Comparison of ENCODE assay signal across 9 cellular contexts in the genomic region with DNA sequence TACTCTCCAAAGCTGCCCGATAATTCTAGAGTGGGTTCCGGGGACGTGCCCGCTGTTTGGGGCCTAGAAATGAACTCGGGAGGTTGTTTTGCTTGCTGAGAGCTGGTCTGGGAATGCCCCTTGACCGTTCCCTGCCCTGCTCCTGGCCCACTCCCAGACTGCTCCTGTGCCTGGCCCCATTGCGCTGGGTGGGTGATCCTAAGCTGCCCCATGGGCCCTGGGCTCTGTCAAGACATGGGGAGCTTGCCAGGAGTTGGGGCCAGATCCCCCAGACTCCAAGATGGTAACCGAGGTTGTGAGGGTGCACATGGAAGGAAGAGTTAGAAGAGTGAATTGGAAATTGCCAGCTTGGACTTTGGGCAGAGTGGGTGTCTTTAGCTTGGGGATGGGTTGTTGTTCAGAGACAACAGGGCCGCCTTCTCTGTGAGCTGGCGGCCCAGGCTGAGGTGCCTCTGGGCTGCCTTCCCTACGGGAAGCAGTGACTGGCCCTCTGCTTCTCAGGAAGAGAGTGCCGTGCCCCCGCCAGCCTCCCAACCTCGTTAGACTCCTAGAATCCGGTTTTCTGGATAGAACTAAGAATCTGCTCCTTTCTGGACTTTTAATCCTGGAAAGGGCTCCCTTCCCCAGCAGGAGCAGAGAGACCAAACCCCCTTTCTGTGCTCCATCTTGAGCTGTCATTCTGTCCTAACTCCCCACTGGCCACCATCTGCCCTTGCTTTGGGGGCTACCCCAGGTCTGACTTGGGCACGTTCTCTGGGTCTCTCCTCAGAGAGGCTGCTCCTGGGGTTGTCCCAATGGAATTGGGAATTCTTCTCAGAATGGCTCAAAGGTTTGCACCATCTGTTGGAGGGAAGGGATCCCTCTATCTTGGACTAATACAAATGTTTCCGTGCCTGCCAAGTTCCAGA. TPM values are rescaled to one million over a fixed set of nuclear protein-coding genes. Genes with fewer than 3 reads are reported as not detected.
A peak's percentile ranks its signal among the peaks of the same experiment; 100 is the strongest.
DNase-seq lines count a peak whose midpoint lies in the region; ATAC-seq lines count a peak whose summit lies in the region.
"Had no signal": no experiment of that assay in that cellular context is flagged by ENCODE, and none has a peak within 500 bp of the region (broad histone marks: within the 10 kb centered on the region; RNA-seq: fewer than 3 reads in every experiment).

No MANE protein-coding gene starts in this region.

- peak overlapping the region; percentile 93 for H3K4me2 ChIP-seq in GM23248 (ENCODE audit: unreplicated experiment)

- H3K9me2 ChIP-seq in GM23248 (ENCODE audit: insufficient read depth): no peaks in the 10 kb centered on the region

- H3K36me3 ChIP-seq in GM23248 (ENCODE audit: low read depth): no peaks in the 10 kb centered on the region
- H3K36me3 ChIP-seq in iPS-20b (ENCODE audit: insufficient read depth, low read depth, low read length): peaks cover 3% of the 10 kb centered on the region
- H3K36me3 ChIP-seq in H7 (replicated peaks; ENCODE audit: control insufficient read depth, insufficient read depth, low read length): peaks cover 2% of the 10 kb centered on the region

- H3K4me1 Mint-ChIP-seq in activated CD8-positive, alpha-beta T cell treated with anti-CD3 and anti-CD28 coated beads, Interleukin-2, amount 10 ng/mL, durations not matched to agents 7 days and 5 days (ENCODE audit: low read depth): peaks cover 36% of the 10 kb centered on the region
- H3K4me1 Mint-ChIP-seq in stimulated activated effector memory CD8-positive, alpha-beta T cell treated with anti-CD3 and anti-CD28 coated beads, Interleukin-12 subunit alpha, Interleukin-12 subunit beta, amount 100 ng/mL, for 72 hours: peaks cover 52% of the 10 kb centered on the region

- H3K9me3 ChIP-seq in GM23248 (ENCODE audit: low read depth) (no peaks in the 10 kb centered on the region), iPS-20b (ENCODE audit: insufficient read depth, low read depth, low read length) (no peaks in the 10 kb centered on the region)

- H2AFZ ChIP-seq in GM23248: peak overlapping the region; percentile 31

- no peak overlapping the region for H3K27ac Mint-ChIP-seq in activated CD8-positive, alpha-beta T cell treated with anti-CD3 and anti-CD28 coated beads, Interleukin-2, amount 10 ng/mL, durations not matched to agents 7 days and 5 days
- peak overlapping the region; percentile 75 for H3K27ac Mint-ChIP-seq in stimulated activated effector memory CD8-positive, alpha-beta T cell treated with anti-CD3 and anti-CD28 coated beads, Interleukin-12 subunit alpha, Interleukin-12 subunit beta, amount 100 ng/mL, for 72 hours
- H3K27ac Mint-ChIP-seq: activated B cell treated with CpG ODN at 0.5 μM for 24 hours had no signal

- H3K4me3 Mint-ChIP-seq in activated CD8-positive, alpha-beta T cell treated with anti-CD3 and anti-CD28 coated beads, Interleukin-2, amount 10 ng/mL, durations not matched to agents 7 days and 5 days: peak overlapping the region; percentile 78
- H3K4me3 Mint-ChIP-seq in stimulated activated effector memory CD8-positive, alpha-beta T cell treated with anti-CD3 and anti-CD28 coated beads, Interleukin-12 subunit alpha, Interleukin-12 subunit beta, amount 100 ng/mL, for 72 hours: peak overlapping the region; percentile 95

- H3K4me1 ChIP-seq in GM23248 (ENCODE audit: insufficient read depth) (peaks cover 54% of the 10 kb centered on the region), iPS-20b (ENCODE audit: insufficient read depth, low read length) (peaks cover 10% of the 10 kb centered on the region)

- H3K36me3 Mint-ChIP-seq in activated CD8-positive, alpha-beta T cell treated with anti-CD3 and anti-CD28 coated beads, Interleukin-2, amount 10 ng/mL, durations not matched to agents 7 days and 5 days (ENCODE audit: low read depth): peaks cover 6% of the 10 kb centered on the region
- H3K36me3 Mint-ChIP-seq in stimulated activated effector memory CD8-positive, alpha-beta T cell treated with anti-CD3 and anti-CD28 coated beads, Interleukin-12 subunit alpha, Interleukin-12 subunit beta, amount 100 ng/mL, for 72 hours: peaks cover 9% of the 10 kb centered on the region

- peak; percentile 81 for DNase-seq in GM23248
- no peak for DNase-seq in activated CD8-positive, alpha-beta T cell treated with anti-CD3 and anti-CD28 coated beads, Interleukin-2, amount 10 ng/mL, durations not matched to agents 7 days and 5 days
- no peak for DNase-seq in stimulated activated effector memory CD8-positive, alpha-beta T cell treated with anti-CD3 and anti-CD28 coated beads, Interleukin-12 subunit alpha, Interleukin-12 subunit beta, amount 100 ng/mL, for 72 hours (ENCODE audit: low spot score in 2 of 2)
- no peak for DNase-seq in LoVo (ENCODE audit: low spot score)
- DNase-seq in H7: no peak
- no peak for DNase-seq in ACHN
- no peak for DNase-seq in NCI-H2081 treated with DMSO at 0.1 percent for 48 hours (lab: John Stamatoyannopoulos, UW)
- DNase-seq: activated B cell treated with CpG ODN at 0.5 μM for 24 hours had no signal

- no peaks in the 10 kb centered on the region for H4K20me1 ChIP-seq in GM23248 (ENCODE audit: insufficient read depth)

- in situ Hi-C loops in GM23248 (cut with MboI) (no loop called here), ACHN (cut with HindIII; ENCODE audit: low pct_ligation_motif_present, low pct_unique_long_range_greater_than_20kb, low sequenced_read_pairs) (no loop called here)

- H3K9me3 Mint-ChIP-seq in activated CD8-positive, alpha-beta T cell treated with anti-CD3 and anti-CD28 coated beads, Interleukin-2, amount 10 ng/mL, durations not matched to agents 7 days and 5 days (ENCODE audit: insufficient read depth): no peaks in the 10 kb centered on the region
- no peaks in the 10 kb centered on the region for H3K9me3 Mint-ChIP-seq in stimulated activated effector memory CD8-positive, alpha-beta T cell treated with anti-CD3 and anti-CD28 coated beads, Interleukin-12 subunit alpha, Interleukin-12 subunit beta, amount 100 ng/mL, for 72 hours
- H3K9me3 Mint-ChIP-seq: activated B cell treated with CpG ODN at 0.5 μM for 24 hours had no signal

- no peak for ATAC-seq in activated CD8-positive, alpha-beta T cell treated with anti-CD3 and anti-CD28 coated beads, Interleukin-2, amount 10 ng/mL, durations not matched to agents 7 days and 5 days
- no peak for ATAC-seq in stimulated activated effector memory CD8-positive, alpha-beta T cell treated with anti-CD3 and anti-CD28 coated beads, Interleukin-12 subunit alpha, Interleukin-12 subunit beta, amount 100 ng/mL, for 72 hours

- peak overlapping the region; percentile 95 for H3K27ac ChIP-seq in GM23248
- H3K27ac ChIP-seq in iPS-20b (ENCODE audit: low read length): no peak overlapping the region

- peaks cover 22% of the 10 kb centered on the region for H3F3A ChIP-seq in GM23248 (ENCODE audit: insufficient read depth)

- H3K9ac ChIP-seq in GM23248 (peak overlapping the region; percentile 89), iPS-20b (ENCODE audit: low read depth, low read length) (no peak overlapping the region)

- peak overlapping the region; percentile 80 for H3K4me3 ChIP-seq in GM23248
- peak overlapping the region; percentile 89; the same call in 1 of the 2 replicates for H3K4me3 ChIP-seq in iPS-20b (ENCODE audit: low read length)
- H3K4me3 ChIP-seq in H7 (ENCODE audit: insufficient read depth, low read depth, low read length): no peak overlapping the region

- POLR2A ChIA-PET in activated CD8-positive, alpha-beta T cell treated with anti-CD3 and anti-CD28 coated beads, Interleukin-2, amount 10 ng/mL, durations not matched to agents 7 days and 5 days (lab: Charles Lee): interaction anchor here (1.4 to 4.4 kb wide), 2 partner anchors 22 to 39 kb away, joined by 3 to 40 read pairs; no protein-coding TSS in a partner anchor

- CTCF ChIA-PET in activated CD8-positive, alpha-beta T cell treated with anti-CD3 and anti-CD28 coated beads, Interleukin-2, amount 10 ng/mL, durations not matched to agents 7 days and 5 days (lab: Charles Lee): interaction anchor here (1.0 to 1.3 kb wide), 4 partner anchors 42 to 49 kb away, joined by 3 to 4 read pairs (median 3); no protein-coding TSS in a partner anchor

- WGBS in GM23248 (ENCODE audit: low coverage in 1 of 2, low lambda C conversion rate in 2 of 2, missing lambda C conversion rate in 2 of 2), 2 experiments: 3% methylated on average over 14 to 17 of the region's 17 CpGs

- H3K27me3 Mint-ChIP-seq in activated CD8-positive, alpha-beta T cell treated with anti-CD3 and anti-CD28 coated beads, Interleukin-2, amount 10 ng/mL, durations not matched to agents 7 days and 5 days (ENCODE audit: low read depth): no peaks in the 10 kb centered on the region
- H3K27me3 Mint-ChIP-seq: activated B cell treated with CpG ODN at 0.5 μM for 24 hours had no signal

- no peaks in the 10 kb centered on the region for H3K27me3 ChIP-seq in GM23248 (replicated peaks; ENCODE audit: insufficient read depth)
- no peaks in the 10 kb centered on the region for H3K27me3 ChIP-seq in iPS-20b (ENCODE audit: insufficient read depth, low read length)
- H3K27me3 ChIP-seq in H7 (ENCODE audit: control insufficient read depth, insufficient read depth, low read length): no peaks in the 10 kb centered on the region; the same call in 1 of the 2 replicates

- H3K79me2 ChIP-seq in GM23248 (ENCODE audit: insufficient read depth): peaks cover 78% of the 10 kb centered on the region

RNA-seq across cellular contexts. Expression of a gene that starts 1.8 kb away (rescaled TPM):
- 26.7 and 53.3 TPM in 2 replicates for total RNA-seq in GM23248 (2014; rRNA removed; shearing (Covaris generic))
- 27.3 and 30.5 TPM in 2 replicates for polyA plus RNA-seq in GM23248 (2016; fragmentation: Nextera tagmentation; extraction: Ambion mirVana)
- total RNA-seq in activated CD8-positive, alpha-beta T cell treated with anti-CD3 and anti-CD28 coated beads, Interleukin-2, amount 10 ng/mL, durations not matched to agents 7 days and 5 days: 10 to 100 TPM; 10.3 to 11.8 TPM
- 16.0 and 19.4 TPM in 2 replicates for total RNA-seq in H7 (2014; rRNA removed; shearing (Covaris generic))

RNA-seq across cellular contexts. Expression of a gene that starts 53.4 kb away (rescaled TPM):
- total RNA-seq in GM23248 (2014; rRNA removed; shearing (Covaris generic)): 12.1 and 12.4 TPM in 2 replicates
- 26.1 and 30.1 TPM in 2 replicates for polyA plus RNA-seq in GM23248 (2016; fragmentation: Nextera tagmentation; extraction: Ambion mirVana)
- 10 to 100 TPM; 21.8 to 22.5 TPM for total RNA-seq in activated CD8-positive, alpha-beta T cell treated with anti-CD3 and anti-CD28 coated beads, Interleukin-2, amount 10 ng/mL, durations not matched to agents 7 days and 5 days
- 21.4 TPM in 2 replicates for total RNA-seq in H7 (2014; rRNA removed; shearing (Covaris generic))
